37 cellular contexts compared by ENCODE assay signal in the genomic region with DNA sequence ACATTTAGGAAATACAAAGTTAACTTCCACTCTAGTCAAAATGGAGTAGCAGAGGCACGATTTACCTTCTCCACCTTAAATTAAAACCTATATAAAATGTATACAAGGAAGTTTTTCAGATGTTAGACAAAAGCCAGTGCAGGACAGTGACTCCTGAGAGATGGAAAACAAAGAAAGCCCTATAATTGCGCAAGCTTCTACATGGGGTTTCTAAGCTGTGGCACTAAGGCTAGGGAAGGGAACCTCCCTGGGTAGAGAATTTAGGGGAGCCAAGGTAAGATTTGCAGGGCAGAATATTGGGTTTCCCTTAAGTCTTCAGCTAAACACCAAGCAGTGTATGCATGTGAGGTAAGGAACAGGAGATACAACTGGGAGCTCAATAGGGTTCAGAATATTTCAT. TPM values are rescaled to one million over a fixed set of nuclear protein-coding genes. Genes with fewer than 3 reads are reported as not detected.
DNase-seq lines count a peak whose midpoint lies in the region; ATAC-seq, FAIRE-seq and TF ChIP-seq lines count a peak whose summit lies in the region.
"Had no signal": no experiment of that assay in that cellular context is flagged by ENCODE, and none has a peak within 500 bp of the region (broad histone marks: within the 10 kb centered on the region; RNA-seq: fewer than 3 reads in every experiment).

No MANE protein-coding gene starts in this region.

- WGBS in GM12878 (ENCODE audit: insufficient coverage, insufficient replicate concordance, low lambda C conversion rate, missing lambda C conversion rate) = 96% methylated on average over 2 of the region's 2 CpGs
- 81% methylated on average over 2 of the region's 2 CpGs for WGBS in hepatocyte (ENCODE audit: low lambda C conversion rate, missing lambda C conversion rate)

- H3K27ac ChIP-seq in GM12878 (ENCODE audit: control insufficient read depth, insufficient read depth) (no peak overlapping the region), hepatocyte (no peak overlapping the region)
- H3K27ac ChIP-seq: foreskin keratinocyte, heart right ventricle, lower lobe of right lung, pancreas had no signal

- TF ChIP-seq EP300 in Ishikawa (IDR thresholded peaks at IDR 0.05; ENCODE audit: borderline replicate concordance) (no peak), GM12878 (IDR thresholded peaks at IDR 0.05; ENCODE audit: borderline replicate concordance in 1 of 2, control insufficient read depth in 1 of 2, low read depth in 2 of 2, low read length in 2 of 2) (no peak)

- POLR2A ChIA-PET in GM12878 (lab: Charles Lee) = interaction anchor here (0.5 to 1.4 kb wide), 4 partner anchors 10 to 157 kb away, joined by 3 to 6 read pairs (median 4); no protein-coding TSS in a partner anchor

- no peaks in the 10 kb centered on the region for H3K27me3 Mint-ChIP-seq in activated T-cell treated with anti-CD3 and anti-CD28 coated beads, Interleukin-2, amount 50 U/mL, for 24 hours
- H3K27me3 Mint-ChIP-seq in nephron progenitor cell (ENCODE audit: low read depth, poor library complexity) = no peaks in the 10 kb centered on the region
- H3K27me3 Mint-ChIP-seq: type B pancreatic cell had no signal

- H3K9me3 Mint-ChIP-seq in activated T-cell treated with anti-CD3 and anti-CD28 coated beads, Interleukin-2, amount 50 U/mL, for 24 hours = no peaks in the 10 kb centered on the region
- no peaks in the 10 kb centered on the region for H3K9me3 Mint-ChIP-seq in nephron progenitor cell
- H3K9me3 Mint-ChIP-seq: neural crest cell, type B pancreatic cell had no signal

- H3K4me1 Mint-ChIP-seq in activated T-cell treated with anti-CD3 and anti-CD28 coated beads, Interleukin-2, amount 50 U/mL, for 24 hours (ENCODE audit: low read depth) = peaks cover 70% of the 10 kb centered on the region
- H3K4me1 Mint-ChIP-seq in nephron progenitor cell = no peaks in the 10 kb centered on the region
- H3K4me1 Mint-ChIP-seq: neural crest cell had no signal

- no peak for TF ChIP-seq CTCF in GM12878 (IDR thresholded peaks at IDR 0.05 in 2 of 3, conservative IDR thresholded peaks at IDR 0.05 in 1 of 3; ENCODE audit: control insufficient read depth in 2 of 3, extremely low read depth in 1 of 3, insufficient read depth in 1 of 3, low read depth in 3 of 3, low read length in 3 of 3)
- TF ChIP-seq CTCF in nephron progenitor cell (IDR thresholded peaks at IDR 0.05) = no peak
- no peak for TF ChIP-seq CTCF in hepatocyte (IDR thresholded peaks at IDR 0.05; ENCODE audit: poor library complexity)

- no peak overlapping the region for H3K4me3 Mint-ChIP-seq in activated T-cell treated with anti-CD3 and anti-CD28 coated beads, Interleukin-2, amount 50 U/mL, for 24 hours
- no peak overlapping the region for H3K4me3 Mint-ChIP-seq in nephron progenitor cell
- H3K4me3 Mint-ChIP-seq: neural crest cell, type B pancreatic cell had no signal

- H3K9me2 ChIP-seq in hepatocyte (replicated peaks; ENCODE audit: insufficient read depth) = no peaks in the 10 kb centered on the region

- H3K79me2 ChIP-seq in GM12878 (ENCODE audit: control insufficient read depth, insufficient read depth, low read length) (no peaks in the 10 kb centered on the region; the same call in 1 of the 2 replicates), hepatocyte (peaks cover under 1% of the 10 kb centered on the region)

- CTCF ChIA-PET in GM12878 (lab: Yijun Ruan, JAX) = interaction anchor here (1.2 to 2.5 kb wide), 8 partner anchors 8 to 29 kb away, joined by 3 to 11 read pairs (median 6); no protein-coding TSS in a partner anchor

- H3K4me1 ChIP-seq in GM12878 (ENCODE audit: control insufficient read depth, insufficient read depth, low read length) (no peaks in the 10 kb centered on the region), hepatocyte (ENCODE audit: insufficient read depth) (no peaks in the 10 kb centered on the region)
- H3K4me1 ChIP-seq: foreskin keratinocyte, HAP-1, lower lobe of right lung, pancreas had no signal

- no peak for DNase-seq in activated T-cell treated with anti-CD3 and anti-CD28 coated beads, Interleukin-2, amount 50 U/mL, for 24 hours
- DNase-seq in activated T-cell treated with anti-CD3 and anti-CD28 coated beads, Interleukin-2, amount 50 U/mL, for 48 hours = no peak
- DNase-seq in GM12878 (ENCODE audit: low read depth, low spot score) (no peak), nephron progenitor cell (no peak), hepatocyte (ENCODE audit: low spot score) (no peak)
- no peak for DNase-seq in effector CD4-positive, alpha-beta T cell
- DNase-seq: activated CD4-positive, alpha-beta T cell treated with anti-CD3 and anti-CD28 coated beads, Interleukin-2, amount 50 U/mL, for 48 hours; activated CD4-positive, CD25-positive, alpha-beta regulatory T cell; activated naive CD4-positive, alpha-beta T cell; anterior cingulate cortex; COR-L47; DMS79; effector memory CD4-positive, alpha-beta T cell; foreskin keratinocyte; GDM1; heart right ventricle; Kasumi-1; lower lobe of right lung; mucosa of descending colon; NCI-H1092 treated with DMSO at 0.1 percent for 48 hours; NCI-H187 treated with DMSO at 0.1 percent for 48 hours; NCI-H2171 treated with DMSO at 0.1 percent for 48 hours; NCI-H524; NK-92 treated with Interleukin-12 subunit alpha and Interleukin-12 subunit beta, amount 100 ng/mL, for 24 hours; pancreas; SHP77; stimulated activated CD4-positive, alpha-beta T cell treated with anti-CD3 and anti-CD28 coated beads, Interleukin-2, amount 100 ng/mL, for 24 hours; substantia nigra; T1000 had no signal

- FAIRE-seq in GM12878 (lab: Jason Lieb, UNC) = peak; percentile 27
- FAIRE-seq: bronchial epithelial cell, colon had no signal

- H3K36me3 ChIP-seq in GM12878 (ENCODE audit: control insufficient read depth in 2 of 2, insufficient read depth in 2 of 2, low read length in 1 of 2) = peaks cover 0 to 4% of the 10 kb centered on the region in 2 experiments; a peak in 2 of 4 replicates
- H3K36me3 ChIP-seq in hepatocyte (replicated peaks; ENCODE audit: insufficient read depth, low read depth) = no peaks in the 10 kb centered on the region
- H3K36me3 ChIP-seq: HAP-1, pancreas had no signal

- no peak for TF ChIP-seq POLR2A in GM12878 (IDR thresholded peaks at IDR 0.05; ENCODE audit: low read depth, low read length)

- H2AFZ ChIP-seq in GM12878 (ENCODE audit: control insufficient read depth, low read depth, low read length) (no peak overlapping the region), hepatocyte (no peak overlapping the region)

- no TSS peak for BruUV-seq in GM12878 (replicated peaks; lab: Mats Ljungman, UMichigan)

- peaks cover 53% of the 10 kb centered on the region for H3K36me3 Mint-ChIP-seq in activated T-cell treated with anti-CD3 and anti-CD28 coated beads, Interleukin-2, amount 50 U/mL, for 24 hours (ENCODE audit: low read depth)
- H3K36me3 Mint-ChIP-seq in nephron progenitor cell (ENCODE audit: low read depth) = peaks cover 20% of the 10 kb centered on the region

- H4K20me1 ChIP-seq in GM12878 (ENCODE audit: control insufficient read depth, insufficient read depth) = no peaks in the 10 kb centered on the region
- no peaks in the 10 kb centered on the region for H4K20me1 ChIP-seq in hepatocyte (ENCODE audit: insufficient read depth, poor library complexity, severe bottlenecking)

- intact Hi-C loops in GM12878 (cut with micrococcal nuclease; ENCODE audit: unreplicated experiment) = no loop called here

- no peaks in the 10 kb centered on the region for H3K9me3 ChIP-seq in GM12878 (replicated peaks; ENCODE audit: control insufficient read depth, insufficient read depth, low read length)
- H3K9me3 ChIP-seq in hepatocyte (ENCODE audit: low read depth) = no peaks in the 10 kb centered on the region
- H3K9me3 ChIP-seq: HAP-1, heart right ventricle, lower lobe of right lung, mucosa of descending colon, pancreas had no signal

- SMC1A ChIA-PET in GM12878 (lab: Charles Lee; ENCODE audit: uncharacterized antibody, unreplicated experiment) = interaction anchor here (0.9 to 7.6 kb wide), 10 partner anchors 8 to 475 kb away, joined by 3 to 61 read pairs (median 4); no protein-coding TSS in a partner anchor

- H3K9ac ChIP-seq in GM12878 (ENCODE audit: control insufficient read depth, insufficient read depth, low read length) = no peak overlapping the region

- in situ Hi-C loops in GM12878 (cut with MboI) = no loop called here

- TF ChIP-seq RAD21 in Ishikawa (IDR thresholded peaks at IDR 0.05; ENCODE audit: low read depth) = no peak
- no peak for TF ChIP-seq RAD21 in GM12878 (IDR thresholded peaks at IDR 0.05; ENCODE audit: insufficient read depth, low read depth, low read length)

- H3K27ac Mint-ChIP-seq in activated T-cell treated with anti-CD3 and anti-CD28 coated beads, Interleukin-2, amount 50 U/mL, for 24 hours = peak overlapping the region; percentile 41
- H3K27ac Mint-ChIP-seq in nephron progenitor cell = peak overlapping the region; percentile 27
- H3K27ac Mint-ChIP-seq: type B pancreatic cell had no signal

- H3K4me3 ChIP-seq in GM12878 (no peak overlapping the region), hepatocyte (no peak overlapping the region)
- H3K4me3 ChIP-seq: HAP-1, heart right ventricle, lower lobe of right lung, mucosa of descending colon, pancreas, smooth muscle cell had no signal

- ATAC-seq in GM12878 (no peak), GM19324 (IDR thresholded peaks at IDR 0.05; ENCODE audit: low FRiP score, unreplicated experiment) (no peak)
- ATAC-seq: foreskin keratinocyte, heart right ventricle, lower lobe of right lung, mucosa of descending colon, pancreas had no signal

- RAD21 ChIA-PET in GM12878 (lab: Charles Lee; ENCODE audit: unreplicated experiment) = interaction anchor here (0.6 to 2.0 kb wide), 9 partner anchors 13 to 475 kb away, joined by 3 to 7 read pairs (median 4); partner anchors contain the start of gene ZC3H12D

- H3K4me2 ChIP-seq in GM12878 (ENCODE audit: control insufficient read depth, insufficient read depth) (no peak overlapping the region), hepatocyte (no peak overlapping the region)
- H3K4me2 ChIP-seq: smooth muscle cell had no signal

- H3K27me3 ChIP-seq in GM12878 (replicated peaks in 1 of 2; ENCODE audit: control insufficient read depth in 2 of 2, insufficient read depth in 2 of 2, low read length in 1 of 2) (no peaks in the 10 kb centered on the region), hepatocyte (no peaks in the 10 kb centered on the region)
- H3K27me3 ChIP-seq: foreskin keratinocyte, heart right ventricle, pancreas had no signal

RNA-seq across cellular contexts. Expression of gene ZC3H12D, which starts 18.5 kb away (rescaled TPM):
- total RNA-seq in GM12878 (2013; cell fraction: nucleolus; rRNA removed) = 90.8 and 98.3 TPM in 2 replicates
- 9.4 and 10.8 TPM in 2 replicates for total RNA-seq in GM12878 (2014; rRNA removed)
- 10.2 and 10.3 TPM in 2 replicates for total RNA-seq in GM12878 (2014; rRNA removed; fragmentation: Illumina TruSeq; extraction: Trizol)
- total RNA-seq in GM12878 (2021) = 14.1 and 15.7 TPM in 2 replicates
- 3.9 TPM for polyA plus RNA-seq in GM12878 (2011; ENCODE audit: low read depth)
- polyA plus RNA-seq in GM12878 (2011; rRNA removed) = 28.0 and 29.7 TPM in 2 replicates
- 25.0 and 25.5 TPM in 2 replicates for polyA plus RNA-seq in GM12878 (2011; cell fraction: cytosol; rRNA removed)
- 30.1 and 38.8 TPM in 2 replicates for polyA plus RNA-seq in GM12878 (2011; cell fraction: nucleus; rRNA removed)
- polyA plus RNA-seq in GM12878 (2012) = 6.1 and 8.0 TPM in 2 replicates
- 7.0 and 8.2 TPM in 2 replicates for polyA plus RNA-seq in GM12878 (2014; fragmentation: Illumina TruSeq; extraction: Trizol)
- 1 to 10 TPM; 1.4 to 2.0 TPM for polyA plus RNA-seq in GM12878 (2014; fragmentation: Nextera tagmentation; extraction: Ambion mirVana)
- polyA plus RNA-seq in GM12878 (2014; rRNA removed) = 11.6 and 13.0 TPM in 2 replicates
- 1 to 10 TPM; 2.3 to 2.6 TPM for polyA plus RNA-seq in GM12878 (2016; fragmentation: Nextera tagmentation; extraction: Ambion mirVana)
- polyA minus RNA-seq in GM12878 (2011; rRNA and poly(A)+ RNA removed) = 18.9 and 37.1 TPM in 2 replicates
- polyA minus RNA-seq in GM12878 (2011; cell fraction: cytosol; rRNA and poly(A)+ RNA removed) = 17.2 and 21.9 TPM in 2 replicates
- polyA minus RNA-seq in GM12878 (2011; cell fraction: nucleus; rRNA and poly(A)+ RNA removed) = 21.0 and 31.8 TPM in 2 replicates
- total RNA-seq in hepatocyte = 0.50 and 1.7 TPM in 2 replicates
- 0.06 and 0.44 TPM in 2 replicates for polyA plus RNA-seq in hepatocyte
- total RNA-seq: smooth muscle cell had no signal
- polyA plus RNA-seq: foreskin keratinocyte, smooth muscle cell had no signal

RNA-seq across cellular contexts. Expression of gene PPIL4, which starts 42.6 kb away (rescaled TPM):
- 30.6 TPM in 2 replicates for total RNA-seq in GM12878 (2013; cell fraction: nucleolus; rRNA removed)
- 11.9 and 18.0 TPM in 2 replicates for total RNA-seq in GM12878 (2014; rRNA removed)
- total RNA-seq in GM12878 (2014; rRNA removed; fragmentation: Illumina TruSeq; extraction: Trizol) = 27.2 and 28.4 TPM in 2 replicates
- 13.1 and 14.7 TPM in 2 replicates for total RNA-seq in GM12878 (2021)
- polyA plus RNA-seq in GM12878 (2011; ENCODE audit: low read depth) = 4.9 TPM
- 8.0 and 12.9 TPM in 2 replicates for polyA plus RNA-seq in GM12878 (2011; rRNA removed)
- polyA plus RNA-seq in GM12878 (2011; cell fraction: cytosol; rRNA removed) = 1.6 and 2.0 TPM in 2 replicates
- polyA plus RNA-seq in GM12878 (2011; cell fraction: nucleus; rRNA removed) = 4.0 and 6.4 TPM in 2 replicates
- polyA plus RNA-seq in GM12878 (2012) = 11.1 and 15.6 TPM in 2 replicates
- polyA plus RNA-seq in GM12878 (2014; fragmentation: Illumina TruSeq; extraction: Trizol) = 25.3 and 34.9 TPM in 2 replicates
- 10 to 100 TPM; 24.7 to 25.9 TPM for polyA plus RNA-seq in GM12878 (2014; fragmentation: Nextera tagmentation; extraction: Ambion mirVana)
- 8.8 and 12.0 TPM in 2 replicates for polyA plus RNA-seq in GM12878 (2014; rRNA removed)
- polyA plus RNA-seq in GM12878 (2016; fragmentation: Nextera tagmentation; extraction: Ambion mirVana) = 10 to 100 TPM; 24.0 to 27.6 TPM
- polyA minus RNA-seq in GM12878 (2011; rRNA and poly(A)+ RNA removed) = 3.9 and 5.7 TPM in 2 replicates
- polyA minus RNA-seq in GM12878 (2011; cell fraction: cytosol; rRNA and poly(A)+ RNA removed) = 3.0 and 4.8 TPM in 2 replicates
- 1.8 and 3.4 TPM in 2 replicates for polyA minus RNA-seq in GM12878 (2011; cell fraction: nucleus; rRNA and poly(A)+ RNA removed)
- 38.5 and 38.7 TPM in 2 replicates for total RNA-seq in hepatocyte
- polyA plus RNA-seq in hepatocyte = 31.4 and 33.8 TPM in 2 replicates
